In genomic region chr6:129567374-129567773, GRCh38 we compare ENCODE assay signal across 8 cellular contexts.
DNase-seq lines count a peak whose midpoint lies in the region; ATAC-seq, FAIRE-seq and TF ChIP-seq lines count a peak whose summit lies in the region.

No MANE protein-coding gene starts in this region.

- H3K4me3 ChIP-seq in bronchial epithelial cell (ENCODE audit: low read depth, low read length): no peak overlapping the region

- no peaks in the 10 kb centered on the region for H3K27me3 ChIP-seq in bronchial epithelial cell (ENCODE audit: control insufficient read depth, insufficient read depth, low read length)

- peak; percentile 30 for DNase-seq in activated naive CD4-positive, alpha-beta T cell treated with Interleukin-2 at 50 U/mL for 16 hours
- DNase-seq in activated naive CD4-positive, alpha-beta T cell (lab: John Stamatoyannopoulos, UW): no peak
- DNase-seq in NOMO-1 treated with dmso at 0.1 percent for 144 hours (lab: John Stamatoyannopoulos, UW; ENCODE audit: unreplicated experiment) (peak; percentile 0), bronchial epithelial cell (ENCODE audit: low read depth) (peak; percentile 48)
- DNase-seq in stimulated activated CD4-positive, alpha-beta T cell treated with anti-CD3 and anti-CD28 coated beads, Interleukin-12 subunit alpha, Interleukin-12 subunit beta, amount 100 ng/mL, for 4 hours: peak; percentile 36
- DNase-seq in stimulated activated naive CD4-positive, alpha-beta T cell (lab: John Stamatoyannopoulos, UW): no peak

- H3K36me3 ChIP-seq in bronchial epithelial cell (ENCODE audit: control insufficient read depth, insufficient read depth, low read length): no peaks in the 10 kb centered on the region

- FAIRE-seq in bronchial epithelial cell (lab: Jason Lieb, UNC): no peak

- ATAC-seq in GM19023 (IDR thresholded peaks at IDR 0.05; ENCODE audit: unreplicated experiment): no peak
- no peak for ATAC-seq in HG02642 (IDR thresholded peaks at IDR 0.05; ENCODE audit: poor library complexity, unreplicated experiment)

- TF ChIP-seq CTCF in bronchial epithelial cell (IDR thresholded peaks at IDR 0.05; ENCODE audit: insufficient read depth, low read length, severe bottlenecking): peak; percentile 48

Comparison
In these comparisons a context has a peak if more than half of its experiments do, and no peak if none do; other contexts are left out.
1. DNase-seq: peak in activated naive CD4-positive, alpha-beta T cell treated with Interleukin-2 at 50 U/mL for 16 hours (single experiment), NOMO-1 treated with dmso at 0.1 percent for 144 hours (single experiment), bronchial epithelial cell (single experiment) and stimulated activated CD4-positive, alpha-beta T cell treated with anti-CD3 and anti-CD28 coated beads, Interleukin-12 subunit alpha, Interleukin-12 subunit beta, amount 100 ng/mL, for 4 hours (single experiment); none in activated naive CD4-positive, alpha-beta T cell (0 of 4) and stimulated activated naive CD4-positive, alpha-beta T cell (0 of 6).